In the genomic region with DNA sequence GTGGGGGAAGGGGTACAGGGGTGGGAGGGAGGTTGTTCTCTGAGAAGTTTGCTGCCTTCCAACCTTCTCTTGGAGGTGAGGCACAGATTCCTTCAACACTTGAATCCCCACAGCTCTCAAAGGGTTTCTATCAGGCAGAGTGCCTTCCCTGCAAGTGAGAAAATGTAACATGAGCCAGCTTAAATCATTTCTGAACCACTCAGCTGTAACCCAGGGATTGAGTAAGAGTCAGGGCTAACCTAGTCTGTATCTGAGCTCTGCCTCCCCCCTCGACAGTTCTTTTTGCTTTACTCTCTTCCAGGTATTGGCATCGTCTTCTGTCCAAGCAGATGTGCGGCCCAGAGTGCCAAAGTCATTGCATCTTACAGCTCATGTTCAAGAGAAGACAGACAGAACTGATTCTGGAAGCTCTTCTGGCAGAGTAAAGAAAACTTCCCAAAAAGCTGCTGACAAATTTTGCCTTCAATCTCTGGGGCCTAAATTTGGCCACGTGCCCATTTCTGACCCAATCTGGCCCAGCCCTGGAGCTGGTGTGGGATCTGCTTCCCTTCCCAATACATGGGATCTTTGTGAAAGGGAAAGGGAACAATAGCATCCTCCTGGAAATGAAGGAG, we compare ENCODE assay signal across 17 cellular contexts.
DNase-seq lines count a peak whose midpoint lies in the region; ATAC-seq, FAIRE-seq and TF ChIP-seq lines count a peak whose summit lies in the region.
"Had no signal": no experiment of that assay in that cellular context is flagged by ENCODE, and none has a peak within 500 bp of the region (broad histone marks: within the 10 kb centered on the region; RNA-seq: fewer than 3 reads in every experiment).

No MANE protein-coding gene starts in this region.

- CTCF ChIA-PET in mammary epithelial cell (lab: Charles Lee; ENCODE audit: low non-redundant PET): no interaction called here

- H3K9ac ChIP-seq in mammary epithelial cell (ENCODE audit: insufficient read depth, low read length): no peak overlapping the region
- H3K9ac ChIP-seq in keratinocyte (ENCODE audit: control insufficient read depth, extremely low read depth, insufficient read depth, low read length): no peak overlapping the region
- H3K9ac ChIP-seq: BLaER1 treated with 17β-estradiol and CSF1 and Interleukin-3, amounts not matched to agents 10 nM and 100 nM had no signal

- H4K20me1 ChIP-seq in mammary epithelial cell (ENCODE audit: insufficient read depth, low read length) (no peaks in the 10 kb centered on the region), keratinocyte (ENCODE audit: control insufficient read depth, extremely low read depth, insufficient read depth, low read length) (no peaks in the 10 kb centered on the region), GM23338 (replicated peaks; ENCODE audit: insufficient read depth) (no peaks in the 10 kb centered on the region)
- H4K20me1 ChIP-seq: BLaER1 treated with 17β-estradiol and CSF1 and Interleukin-3, amounts not matched to agents 10 nM and 100 nM had no signal

- H3K4me1 Mint-ChIP-seq in GM23338: peaks cover 16% of the 10 kb centered on the region; the same call in 2 of the 3 replicates

- DNase-seq in Caki2 (ENCODE audit: low read depth): peak; percentile 19
- DNase-seq in LHCN-M2 (ENCODE audit: low read depth): peak; percentile 55
- no peak for DNase-seq in mammary epithelial cell
- DNase-seq in keratinocyte (ENCODE audit: low read depth, low spot score): no peak
- DNase-seq in GM23338 (ENCODE audit: low spot score): no peak
- no peak for DNase-seq in inferior parietal cortex (ENCODE audit: extremely low spot score)
- DNase-seq in cerebellar nuclear complex (lab: John Stamatoyannopoulos, UW): no peak
- DNase-seq: activated naive CD4-positive, alpha-beta T cell treated with anti-CD3 and anti-CD28 coated beads for 36 hours; KBM-7; naive thymus-derived CD4-positive, alpha-beta T cell; right lobe of liver; stimulated activated CD4-positive, alpha-beta T cell treated with anti-CD3 and anti-CD28 coated beads, Interleukin-4, amount 100 ng/mL, for 4 hours; uterus had no signal

- H2AFZ ChIP-seq in mammary epithelial cell (ENCODE audit: low read depth, low read length) (peak overlapping the region; percentile 14), keratinocyte (ENCODE audit: control insufficient read depth, low read length) (no peak overlapping the region), GM23338 (no peak overlapping the region)

- H3K36me3 Mint-ChIP-seq in GM23338 (ENCODE audit: low read depth): no peaks in the 10 kb centered on the region
- H3K36me3 Mint-ChIP-seq: naive thymus-derived CD4-positive, alpha-beta T cell; stimulated activated memory B cell treated with anti-CD40 and anti-IgM and Interleukin-4, amounts not matched to agents 10 μg/mL and 1 μg/mL and 100 μg/mL, for 72 hours; WTC11 had no signal

- H3K79me2 ChIP-seq in mammary epithelial cell (ENCODE audit: insufficient read depth, low read length) (no peaks in the 10 kb centered on the region), keratinocyte (ENCODE audit: control insufficient read depth, insufficient read depth, low read length) (no peaks in the 10 kb centered on the region), GM23338 (replicated peaks; ENCODE audit: insufficient read depth) (no peaks in the 10 kb centered on the region)

- H3K27me3 Mint-ChIP-seq in GM23338 (ENCODE audit: insufficient read depth, low read depth, poor library complexity): peaks cover 1% of the 10 kb centered on the region

- no peaks in the 10 kb centered on the region for H3K9me3 Mint-ChIP-seq in GM23338
- H3K9me3 Mint-ChIP-seq: activated naive CD4-positive, alpha-beta T cell treated with anti-CD3 and anti-CD28 coated beads for 36 hours; naive thymus-derived CD4-positive, alpha-beta T cell; stimulated activated memory B cell treated with anti-CD40 and anti-IgM and Interleukin-4, amounts not matched to agents 10 μg/mL and 1 μg/mL and 100 μg/mL, for 72 hours; WTC11 had no signal

- no peak for ATAC-seq in GM23338
- ATAC-seq in HG03432 (IDR thresholded peaks at IDR 0.05; ENCODE audit: unreplicated experiment): no peak
- ATAC-seq: naive thymus-derived CD4-positive, alpha-beta T cell; right lobe of liver; stimulated activated memory B cell treated with anti-CD40 and anti-IgM and Interleukin-4, amounts not matched to agents 10 μg/mL and 1 μg/mL and 100 μg/mL, for 72 hours; WTC11 had no signal

- 99% methylated on average over 4 of the region's 4 CpGs for WGBS in mammary epithelial cell (ENCODE audit: low coverage, missing lambda C conversion rate)

- H3F3A ChIP-seq in GM23338 (replicated peaks; ENCODE audit: low read depth): no peaks in the 10 kb centered on the region

- dilution Hi-C loops in mammary epithelial cell (cut with HindIII; ENCODE audit: low sequenced_read_pairs) (no loop called here), keratinocyte (cut with MboI; ENCODE audit: extremely low pct_ligation_motif_present, low sequenced_read_pairs) (no loop called here)

- peaks cover 50% of the 10 kb centered on the region for H3K4me1 ChIP-seq in mammary epithelial cell (ENCODE audit: insufficient read depth, low read length)
- peaks cover 51% of the 10 kb centered on the region for H3K4me1 ChIP-seq in keratinocyte (ENCODE audit: control insufficient read depth, extremely low read depth, insufficient read depth, low read length)
- no peaks in the 10 kb centered on the region for H3K4me1 ChIP-seq in GM23338 (ENCODE audit: insufficient read depth)
- H3K4me1 ChIP-seq: uterus had no signal

- no peaks in the 10 kb centered on the region for H3K9me2 ChIP-seq in GM23338 (ENCODE audit: insufficient read depth)

- H3K27ac Mint-ChIP-seq in GM23338: no peak overlapping the region
- H3K27ac Mint-ChIP-seq: activated naive CD4-positive, alpha-beta T cell treated with anti-CD3 and anti-CD28 coated beads for 36 hours; naive thymus-derived CD4-positive, alpha-beta T cell; stimulated activated memory B cell treated with anti-CD40 and anti-IgM and Interleukin-4, amounts not matched to agents 10 μg/mL and 1 μg/mL and 100 μg/mL, for 72 hours; WTC11 had no signal

- H3K4me3 ChIP-seq in mammary epithelial cell (replicated peaks in 1 of 3; ENCODE audit: insufficient read depth in 1 of 3, low read depth in 2 of 3, low read length in 3 of 3): no peak overlapping the region
- no peak overlapping the region for H3K4me3 ChIP-seq in keratinocyte (ENCODE audit: control insufficient read depth in 2 of 3, extremely low read depth in 1 of 3, insufficient read depth in 2 of 3, low read depth in 1 of 3, low read length in 3 of 3)
- H3K4me3 ChIP-seq in GM23338: no peak overlapping the region
- H3K4me3 ChIP-seq: BLaER1 treated with 17β-estradiol and CSF1 and Interleukin-3, amounts not matched to agents 10 nM and 100 nM; right lobe of liver; uterus had no signal

- H3K4me2 ChIP-seq in mammary epithelial cell (ENCODE audit: insufficient read depth, low read depth, low read length): no peak overlapping the region
- H3K4me2 ChIP-seq in keratinocyte (ENCODE audit: control insufficient read depth, extremely low read depth, insufficient read depth, low read depth, low read length): no peak overlapping the region
- no peak overlapping the region for H3K4me2 ChIP-seq in GM23338
- H3K4me2 ChIP-seq: BLaER1 treated with 17β-estradiol and CSF1 and Interleukin-3, amounts not matched to agents 10 nM and 100 nM had no signal

- no peak overlapping the region for H3K4me3 Mint-ChIP-seq in GM23338
- H3K4me3 Mint-ChIP-seq: activated naive CD4-positive, alpha-beta T cell treated with anti-CD3 and anti-CD28 coated beads for 36 hours; naive thymus-derived CD4-positive, alpha-beta T cell; stimulated activated memory B cell treated with anti-CD40 and anti-IgM and Interleukin-4, amounts not matched to agents 10 μg/mL and 1 μg/mL and 100 μg/mL, for 72 hours; WTC11 had no signal

- intact Hi-C loops in mammary epithelial cell (cut with micrococcal nuclease): loop anchor here (1.0 to 5.0 kb wide), 5 partner anchors 58 to 302 kb away; no protein-coding TSS in a partner anchor

- no peaks in the 10 kb centered on the region for H3K36me3 ChIP-seq in mammary epithelial cell (ENCODE audit: insufficient read depth, low read length)
- H3K36me3 ChIP-seq in keratinocyte (ENCODE audit: control insufficient read depth in 2 of 2, extremely low read depth in 1 of 2, insufficient read depth in 2 of 2, low read length in 2 of 2): no peaks in the 10 kb centered on the region
- H3K36me3 ChIP-seq in GM23338 (ENCODE audit: insufficient read depth): no peaks in the 10 kb centered on the region
- H3K36me3 ChIP-seq: BLaER1 treated with 17β-estradiol and CSF1 and Interleukin-3, amounts not matched to agents 10 nM and 100 nM; right lobe of liver; uterus had no signal

- no peaks in the 10 kb centered on the region for H3K9me1 ChIP-seq in keratinocyte (ENCODE audit: control insufficient read depth, extremely low read depth, insufficient read depth, low read length)

- FAIRE-seq in keratinocyte (lab: Jason Lieb, UNC): no peak

- in situ Hi-C loops in Caki2 (cut with HindIII; ENCODE audit: low pct_unique_long_range_greater_than_20kb, low sequenced_read_pairs): no loop called here
- in situ Hi-C loops in mammary epithelial cell (cut with MboI; ENCODE audit: low sequenced_read_pairs in 2 of 2): loop anchor here in 1 of 2 donors (5.0 kb wide), 1 partner anchor 432 kb away; no protein-coding TSS in a partner anchor

- TF ChIP-seq CTCF in mammary epithelial cell (conservative IDR thresholded peaks at IDR 0.05 in 1 of 2, IDR thresholded peaks at IDR 0.05 in 1 of 2; ENCODE audit: extremely low read depth in 1 of 2, insufficient read depth in 1 of 2, low read depth in 1 of 2, low read length in 2 of 2) (no peak), keratinocyte (optimal IDR thresholded peaks at IDR 0.05 in 1 of 3, IDR thresholded peaks at IDR 0.05 in 1 of 3, conservative IDR thresholded peaks at IDR 0.05 in 1 of 3; ENCODE audit: extremely low read depth in 1 of 3, insufficient read depth in 2 of 3, low read length in 3 of 3) (no peak), GM23338 (conservative IDR thresholded peaks at IDR 0.05; ENCODE audit: low read depth in 2 of 2) (no peak)

- H3K27me3 ChIP-seq in mammary epithelial cell (ENCODE audit: insufficient read depth, low read length) (no peaks in the 10 kb centered on the region), keratinocyte (ENCODE audit: control insufficient read depth, extremely low read depth, insufficient read depth, low read length) (no peaks in the 10 kb centered on the region), GM23338 (ENCODE audit: insufficient read depth) (no peaks in the 10 kb centered on the region)
- H3K27me3 ChIP-seq: BLaER1 treated with 17β-estradiol and CSF1 and Interleukin-3, amounts not matched to agents 10 nM and 100 nM; right lobe of liver; uterus had no signal

- BruUV-seq in mammary epithelial cell (replicated peaks; lab: Mats Ljungman, UMichigan): no TSS peak

- H3K27ac ChIP-seq in mammary epithelial cell (ENCODE audit: insufficient read depth, low read depth, low read length): no peak overlapping the region
- H3K27ac ChIP-seq in keratinocyte (ENCODE audit: control insufficient read depth, insufficient read depth, low read length): peak overlapping the region; percentile 60
- no peak overlapping the region for H3K27ac ChIP-seq in GM23338 (ENCODE audit: low read depth)
- H3K27ac ChIP-seq: BLaER1 treated with 17β-estradiol and CSF1 and Interleukin-3, amounts not matched to agents 10 nM and 100 nM; right lobe of liver; uterus had no signal

- no peaks in the 10 kb centered on the region for H3K9me3 ChIP-seq in mammary epithelial cell (replicated peaks; ENCODE audit: insufficient read depth, low read length)
- no peaks in the 10 kb centered on the region for H3K9me3 ChIP-seq in keratinocyte (ENCODE audit: control insufficient read depth, low read depth, low read length)
- H3K9me3 ChIP-seq: BLaER1 treated with 17β-estradiol and CSF1 and Interleukin-3, amounts not matched to agents 10 nM and 100 nM; right lobe of liver; uterus had no signal

Comparison
In these comparisons a context has a peak if more than half of its experiments do, and no peak if none do; other contexts are left out.
1. DNase-seq: peak in Caki2 (single experiment) and LHCN-M2 (single experiment); none in mammary epithelial cell (single experiment), keratinocyte (single experiment), GM23338 (single experiment), inferior parietal cortex (single experiment) and cerebellar nuclear complex (0 of 2).